24 cellular contexts compared by ENCODE assay signal in genomic region chr7:149701495-149702240, GRCh38.
"Had no signal": no experiment of that assay in that cellular context is flagged by ENCODE, and none has a peak within 500 bp of the region (broad histone marks: within the 10 kb centered on the region; RNA-seq: fewer than 3 reads in every experiment).

No MANE protein-coding gene starts in this region.

- H3K4me3 ChIP-seq: SJCRH30 had no signal

- H3K4me3 Mint-ChIP-seq: IgD-negative memory B cell had no signal

- FAIRE-seq: HTR-8/SVneo, RCC 7860 had no signal

- H3K4me1 Mint-ChIP-seq: IgD-negative memory B cell had no signal

- H3K27ac Mint-ChIP-seq: IgD-negative memory B cell had no signal

- ATAC-seq: SK-N-SH treated with all-trans-retinoic acid at 6 μM for 48 hours had no signal

- DNase-seq: KBM-7, MV-4-11, NCI-H1048, NCI-H1105, NCI-H1417, NCI-H1436 treated with DMSO at 0.1 percent for 48 hours, NCI-H187, NCI-H2029, NCI-H2081 treated with DMSO at 0.1 percent for 48 hours, NCI-H2171, NCI-H226, NCI-H446, NCI-H510A, NCI-H524 treated with DMSO at 0.1 percent for 48 hours, NCI-H69, NCI-H774, Right ventricle myocardium superior, RPMI8226, SJCRH30 had no signal

- H3K27ac ChIP-seq: HL-60, SJCRH30 had no signal

- H3K36me3 ChIP-seq: SJCRH30 had no signal

- H3K27me3 ChIP-seq: SJCRH30 had no signal

- H3K36me3 Mint-ChIP-seq: IgD-negative memory B cell had no signal
